In genomic region chr13:102555914-102556553, GRCh38 we compare ENCODE assay signal across 8 cellular contexts. TPM values are rescaled to one million over a fixed set of nuclear protein-coding genes. Genes with fewer than 3 reads are reported as not detected.
A peak's percentile ranks its signal among the peaks of the same experiment; 100 is the strongest.
DNase-seq lines count a peak whose midpoint lies in the region; ATAC-seq, FAIRE-seq and TF ChIP-seq lines count a peak whose summit lies in the region.

No MANE protein-coding gene starts in this region.

- BruUV-seq in IMR-90 (replicated peaks; lab: Mats Ljungman, UMichigan) (no TSS peak), PC-9 (replicated peaks; lab: Mats Ljungman, UMichigan) (no TSS peak)

- no peak overlapping the region for H3K23ac ChIP-seq in IMR-90 (ENCODE audit: low read depth, low read length)

- peak; percentile 35 for DNase-seq in DMS153 (lab: John Stamatoyannopoulos, UW)
- DNase-seq in GM19240 (ENCODE audit: insufficient read length, low spot score) = peak; percentile 6
- peak; percentile 26 for DNase-seq in IMR-90
- DNase-seq in PC-9 = peak in 1 of 2 experiments; percentile 6
- peak; percentile 20 for DNase-seq in neural crest cell (ENCODE audit: low read depth, low spot score)
- DNase-seq in sciatic nerve (ENCODE audit: low spot score) = no peak
- no peak for DNase-seq in activated T-cell treated with anti-CD3 and anti-CD28 coated beads, Interleukin-2, amount 50 U/mL, for 48 hours

- no peak overlapping the region for H3K27ac Mint-ChIP-seq in neural crest cell (ENCODE audit: unreplicated experiment)

- no peaks in the 10 kb centered on the region for H3K27me3 ChIP-seq in IMR-90 (ENCODE audit: control insufficient read depth, insufficient read depth, low read length)
- H3K27me3 ChIP-seq in PC-9 (ENCODE audit: insufficient read depth, low read depth) = peaks cover 4% of the 10 kb centered on the region; the same call in 1 of the 2 replicates

- H3K4me3 Mint-ChIP-seq in neural crest cell = no peak overlapping the region

- H3K79me2 ChIP-seq in PC-9 (ENCODE audit: low read depth) = no peaks in the 10 kb centered on the region

- no peak overlapping the region for H3K18ac ChIP-seq in IMR-90 (ENCODE audit: low read depth, low read length)

- no peak overlapping the region for H2AFZ ChIP-seq in IMR-90 (replicated peaks; ENCODE audit: low read length, poor library complexity)
- no peak overlapping the region for H2AFZ ChIP-seq in PC-9

- POLR2A ChIA-PET in IMR-90 (lab: Charles Lee; ENCODE audit: unreplicated experiment) (no interaction called here), PC-9 (lab: Charles Lee; ENCODE audit: unreplicated experiment) (no interaction called here)

- no peaks in the 10 kb centered on the region for H3K36me3 ChIP-seq in IMR-90 (ENCODE audit: control insufficient read depth, insufficient read depth, low read length)
- no peaks in the 10 kb centered on the region for H3K36me3 ChIP-seq in PC-9 (ENCODE audit: low read depth)

- peak; percentile 51 for TF ChIP-seq RAD21 in IMR-90 (IDR thresholded peaks at IDR 0.05; ENCODE audit: low read length)

- H3F3A ChIP-seq in PC-9 (ENCODE audit: insufficient read depth, low read depth) = no peaks in the 10 kb centered on the region; the same call in 1 of the 2 replicates

- H4K91ac ChIP-seq in IMR-90 (ENCODE audit: insufficient read depth, low read depth, low read length) = no peak overlapping the region

- H3K56ac ChIP-seq in IMR-90 (ENCODE audit: extremely low read depth, insufficient read depth, low read length) = no peak overlapping the region

- H3K9me2 ChIP-seq in PC-9 (ENCODE audit: insufficient read depth) = no peaks in the 10 kb centered on the region

- H2AK5ac ChIP-seq in IMR-90 (ENCODE audit: low read depth, low read length) = no peak overlapping the region

- FAIRE-seq in endometrium (lab: Jason Lieb, UNC) = peak; percentile 53

- H2BK5ac ChIP-seq in IMR-90 (ENCODE audit: low read depth, low read length, poor library complexity, severe bottlenecking) = no peak overlapping the region

- no peaks in the 10 kb centered on the region for H3K79me1 ChIP-seq in IMR-90 (ENCODE audit: low read depth in 1 of 2, low read length in 2 of 2)

- TF ChIP-seq CTCF in IMR-90 (conservative IDR thresholded peaks at IDR 0.05; ENCODE audit: low read depth, low read length) = peak; percentile 47
- TF ChIP-seq CTCF in PC-9 (conservative IDR thresholded peaks at IDR 0.05) = peak; percentile 73
- TF ChIP-seq CTCF in neural crest cell (conservative IDR thresholded peaks at IDR 0.05) = peak; percentile 64

- H2BK120ac ChIP-seq in IMR-90 (ENCODE audit: low read depth, low read length) = no peak overlapping the region

- no peak overlapping the region for H3K14ac ChIP-seq in IMR-90 (replicated peaks; ENCODE audit: low read depth, low read length)

- no peak overlapping the region for H2BK20ac ChIP-seq in IMR-90 (ENCODE audit: low read depth, low read length)

- H3K27me3 Mint-ChIP-seq in neural crest cell (ENCODE audit: low read depth) = peaks cover 3% of the 10 kb centered on the region

- no peak overlapping the region for H2AK9ac ChIP-seq in IMR-90 (replicated peaks; ENCODE audit: low read depth, low read length, poor library complexity)

- TF ChIP-seq POLR2A in IMR-90 (IDR thresholded peaks at IDR 0.05; ENCODE audit: low read depth, low read length) = no peak

- H4K8ac ChIP-seq in IMR-90 (ENCODE audit: low read depth in 2 of 2, low read length in 2 of 2) = no peak overlapping the region

- H3K9ac ChIP-seq in IMR-90 (ENCODE audit: low read depth, low read length) = no peak overlapping the region

- no peaks in the 10 kb centered on the region for H3K9me1 ChIP-seq in IMR-90 (ENCODE audit: insufficient read depth, low read length)

- dilution Hi-C loops in IMR-90 (cut with HindIII; ENCODE audit: low sequenced_read_pairs, unreplicated experiment) = no loop called here

- peak; percentile 75 for ATAC-seq in IMR-90 (ENCODE audit: low read depth)
- no peak for ATAC-seq in sciatic nerve

- no CpG with 5 or more reads among the region's 6 CpGs for WGBS in IMR-90 (ENCODE audit: extremely low coverage in 2 of 2, insufficient read length in 1 of 2), 2 experiments

- H3K4me3 ChIP-seq in IMR-90 (ENCODE audit: insufficient read depth, low read depth, low read length) (no peak overlapping the region), PC-9 (no peak overlapping the region)

- H3K36me3 Mint-ChIP-seq in neural crest cell (ENCODE audit: low read depth) = no peaks in the 10 kb centered on the region

- no peak overlapping the region for H3K4ac ChIP-seq in IMR-90 (ENCODE audit: low read depth, low read length)

- CTCF ChIA-PET in IMR-90 (lab: Yijun Ruan, JAX) (interaction anchor here (0.6 to 1.6 kb wide), 19 partner anchors 8 to 1411 kb away, joined by 3 to 11 read pairs (median 4); no protein-coding TSS in a partner anchor), PC-9 (lab: Charles Lee) (interaction anchor here (0.6 to 1.0 kb wide), 4 partner anchors 14 to 1429 kb away, joined by 3 to 5 read pairs (median 4); no protein-coding TSS in a partner anchor)

- H4K20me1 ChIP-seq in IMR-90 (ENCODE audit: insufficient read depth, low read length) = no peaks in the 10 kb centered on the region
- H4K20me1 ChIP-seq in PC-9 (ENCODE audit: insufficient read depth) = no peaks in the 10 kb centered on the region

- no peaks in the 10 kb centered on the region for H3K4me1 Mint-ChIP-seq in neural crest cell

- H3K9me3 Mint-ChIP-seq in neural crest cell = no peaks in the 10 kb centered on the region

- H4K5ac ChIP-seq in IMR-90 (ENCODE audit: low read depth, low read length) = no peak overlapping the region

- H2BK15ac ChIP-seq in IMR-90 (ENCODE audit: low read depth, low read length) = no peak overlapping the region

- H3K9me3 ChIP-seq in IMR-90 (ENCODE audit: control insufficient read depth, insufficient read depth, low read length) (no peaks in the 10 kb centered on the region), PC-9 (ENCODE audit: insufficient read depth, low read depth) (no peaks in the 10 kb centered on the region)

- H3K27ac ChIP-seq in IMR-90 (ENCODE audit: insufficient read depth, low read length) (no peak overlapping the region), PC-9 (no peak overlapping the region)

- H3K4me1 ChIP-seq in IMR-90 (ENCODE audit: control insufficient read depth, insufficient read depth, low read length) (no peaks in the 10 kb centered on the region), PC-9 (replicated peaks; ENCODE audit: insufficient read depth) (no peaks in the 10 kb centered on the region)

- 0 out of 2 replicates have a peak overlapping the region, but pooled peaks have one; percentile 41 for H3K4me2 ChIP-seq in IMR-90 (ENCODE audit: low read depth, low read length)
- H3K4me2 ChIP-seq in PC-9 = peak overlapping the region; percentile 3; the same call in 1 of the 2 replicates

- in situ Hi-C loops in IMR-90 (cut with MboI; ENCODE audit: low sequenced_read_pairs) = loop anchor here (25.0 kb wide), 1 partner anchor 1419 kb away; no protein-coding TSS in a partner anchor

- intact Hi-C loops in IMR-90 (cut with micrococcal nuclease) (loop anchor here (1.0 to 5.0 kb wide), 4 partner anchors 359 to 1412 kb away; no protein-coding TSS in a partner anchor), PC-9 (cut with micrococcal nuclease; ENCODE audit: unreplicated experiment) (loop anchor here (1.0 to 5.0 kb wide), 2 partner anchors 415 to 1414 kb away; no protein-coding TSS in a partner anchor), sciatic nerve (cut with DNase I) (loop anchor here (10.0 kb wide), 1 partner anchor 1401 kb away; no protein-coding TSS in a partner anchor)

TF ChIP-seq in IMR-90, 13 proteins besides CTCF, POLR2A, EP300 and RAD21:
- TF ChIP-seq SMC3 (IDR thresholded peaks at IDR 0.05; ENCODE audit: low read depth, low read length) (peak; percentile 31; the same call in 1 of the 2 replicates), RCOR1 (IDR thresholded peaks at IDR 0.05; ENCODE audit: insufficient replicate concordance, low read length) (no peak)

RNA-seq across cellular contexts. Expression of gene TPP2, which starts 40.8 kb away (rescaled TPM):
- total RNA-seq in IMR-90 (2012; rRNA removed) (52.9 and 62.2 TPM in 2 replicates), PC-9 (2021) (33.3 and 35.1 TPM in 2 replicates), neural crest cell (62.7 and 65.9 TPM in 2 replicates), sciatic nerve (44.8 TPM)
- 19.6 and 27.6 TPM in 2 replicates for polyA plus RNA-seq in IMR-90 (2012; rRNA removed)
- polyA plus RNA-seq in IMR-90 (2012; cell fraction: cytosol; rRNA removed) = 3.5 and 4.6 TPM in 2 replicates
- 5.1 and 37.7 TPM in 2 replicates for polyA plus RNA-seq in IMR-90 (2012; cell fraction: nucleus; rRNA removed; ENCODE audit: low replicate concordance)

Comparison
In these comparisons a context has a peak if more than half of its experiments do, and no peak if none do; other contexts are left out.
1. DNase-seq: peak in DMS153 (single experiment), GM19240 (single experiment), IMR-90 (single experiment) and neural crest cell (single experiment); none in sciatic nerve (single experiment) and activated T-cell treated with anti-CD3 and anti-CD28 coated beads, Interleukin-2, amount 50 U/mL, for 48 hours (0 of 2).
2. Peak in every context shown above with its lines, with median percentiles within 50 percentile points of each other: CTCF ChIP-seq.